ENCODE assay signal across 18 cellular contexts in the genomic region with DNA sequence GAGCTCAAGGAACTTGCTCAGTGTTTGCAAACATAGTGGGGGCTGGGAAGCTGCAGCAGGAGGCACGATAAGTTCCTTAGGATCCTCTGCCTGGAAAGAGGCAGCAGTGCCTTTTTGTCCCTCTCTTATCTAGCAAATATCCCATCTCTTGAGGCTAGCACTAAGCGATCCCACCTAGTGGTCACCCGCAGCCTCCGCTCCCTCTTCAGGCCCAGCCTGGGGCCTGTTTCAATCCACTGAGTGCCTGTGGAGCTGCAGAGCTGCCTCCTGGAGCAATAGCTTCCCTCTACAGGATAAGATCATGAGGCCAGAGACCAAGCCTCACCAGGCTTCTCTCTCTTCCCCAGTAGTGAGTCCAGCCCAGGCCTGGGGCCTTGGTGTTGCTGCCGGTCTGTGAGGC.
A peak's percentile ranks its signal among the peaks of the same experiment; 100 is the strongest.
DNase-seq lines count a peak whose midpoint lies in the region; TF ChIP-seq lines count a peak whose summit lies in the region.
"Had no signal": no experiment of that assay in that cellular context is flagged by ENCODE, and none has a peak within 500 bp of the region (broad histone marks: within the 10 kb centered on the region; RNA-seq: fewer than 3 reads in every experiment).

No MANE protein-coding gene starts in this region.

- H4K20me1 ChIP-seq in neural progenitor cell (ENCODE audit: low read depth): no peaks in the 10 kb centered on the region

- no peaks in the 10 kb centered on the region for H3K79me2 ChIP-seq in neural progenitor cell (ENCODE audit: low read depth)

- H3K9me3 ChIP-seq in neural progenitor cell (ENCODE audit: low read depth) (no peaks in the 10 kb centered on the region), suprapubic skin (no peaks in the 10 kb centered on the region)
- H3K9me3 ChIP-seq in CD4-positive, alpha-beta memory T cell (ENCODE audit: control insufficient read depth in 1 of 2, low read length in 2 of 2): no peaks in the 10 kb centered on the region
- H3K9me3 ChIP-seq: esophagus muscularis mucosa, sigmoid colon had no signal

- H3K4me3 ChIP-seq in neural progenitor cell (no peak overlapping the region), suprapubic skin (no peak overlapping the region)
- no peak overlapping the region for H3K4me3 ChIP-seq in CD4-positive, alpha-beta memory T cell (ENCODE audit: low read length in 2 of 2)
- H3K4me3 ChIP-seq: esophagus muscularis mucosa, sigmoid colon had no signal

- CTCF ChIA-PET in CD4-positive, alpha-beta memory T cell (lab: Charles Lee; ENCODE audit: partially characterized antibody): no interaction called here

- peak; percentile 89 for DNase-seq in ELF-1 (ENCODE audit: low read depth, low spot score)
- peak; percentile 10 for DNase-seq in MV-4-11 (lab: John Stamatoyannopoulos, UW)
- DNase-seq in ecto neural progenitor cell (ENCODE audit: low spot score): peak; percentile 77
- DNase-seq in neural progenitor cell (ENCODE audit: low spot score): peak; percentile 77
- DNase-seq in CD4-positive, alpha-beta memory T cell: no peak
- DNase-seq in NCI-H1417 (lab: John Stamatoyannopoulos, UW): no peak
- no peak for DNase-seq in suprapubic skin (ENCODE audit: low spot score in 2 of 2)
- DNase-seq: activated CD4-positive, alpha-beta T cell treated with anti-CD3 and anti-CD28 coated beads for 1 hour; activated CD8-positive, alpha-beta memory T cell treated with anti-CD3 and anti-CD28 coated beads, Interleukin-2, amount 50 U/mL, for 4 hours; activated naive CD4-positive, alpha-beta T cell; dermis blood vessel endothelial cell; kidney glomerular epithelial cell; nucleus accumbens; sigmoid colon; stimulated activated CD4-positive, alpha-beta T cell treated with anti-CD3 and anti-CD28 coated beads, Interleukin-2, amount 100 ng/mL, for 48 hours; T-helper 17 cell had no signal

- H3F3A ChIP-seq in neural progenitor cell (ENCODE audit: low read depth): peaks cover 8% of the 10 kb centered on the region

- no peak overlapping the region for H3K27ac ChIP-seq in neural progenitor cell
- no peak overlapping the region for H3K27ac ChIP-seq in CD4-positive, alpha-beta memory T cell (ENCODE audit: low read depth, low read length)
- H3K27ac ChIP-seq in suprapubic skin: no peak overlapping the region
- H3K27ac ChIP-seq: esophagus muscularis mucosa, sigmoid colon had no signal

- no peak overlapping the region for H3K9ac ChIP-seq in neural progenitor cell

- intact Hi-C loops in CD4-positive, alpha-beta memory T cell (cut with micrococcal nuclease): no loop called here

- H3K9me3 Mint-ChIP-seq in neural progenitor cell: no peaks in the 10 kb centered on the region
- H3K9me3 Mint-ChIP-seq in CD4-positive, alpha-beta memory T cell: no peaks in the 10 kb centered on the region

- POLR2A ChIA-PET in CD4-positive, alpha-beta memory T cell (lab: Charles Lee; ENCODE audit: partially characterized antibody): no interaction called here

- TF ChIP-seq CTCF in neural progenitor cell (IDR thresholded peaks at IDR 0.05) (peak; percentile 62), suprapubic skin (IDR thresholded peaks at IDR 0.05) (no peak)

- H2AFZ ChIP-seq in neural progenitor cell (replicated peaks): peak overlapping the region; percentile 93

- no peak for TF ChIP-seq POLR2A in suprapubic skin (IDR thresholded peaks at IDR 0.05)

- H3K36me3 Mint-ChIP-seq in neural progenitor cell: no peaks in the 10 kb centered on the region
- no peaks in the 10 kb centered on the region for H3K36me3 Mint-ChIP-seq in CD4-positive, alpha-beta memory T cell

- peak overlapping the region; percentile 27 for H3K4me2 ChIP-seq in neural progenitor cell

- H3K36me3 ChIP-seq in neural progenitor cell: no peaks in the 10 kb centered on the region
- no peaks in the 10 kb centered on the region for H3K36me3 ChIP-seq in CD4-positive, alpha-beta memory T cell (ENCODE audit: insufficient read depth, low read length)
- no peaks in the 10 kb centered on the region for H3K36me3 ChIP-seq in suprapubic skin
- H3K36me3 ChIP-seq: esophagus muscularis mucosa, sigmoid colon had no signal

- H3K4me3 Mint-ChIP-seq in neural progenitor cell: no peak overlapping the region
- no peak overlapping the region for H3K4me3 Mint-ChIP-seq in CD4-positive, alpha-beta memory T cell
- H3K4me3 Mint-ChIP-seq: B cell, T-helper 17 cell had no signal

- H3K27ac Mint-ChIP-seq in neural progenitor cell: no peak overlapping the region
- H3K27ac Mint-ChIP-seq in CD4-positive, alpha-beta memory T cell: no peak overlapping the region
- H3K27ac Mint-ChIP-seq: B cell, T-helper 17 cell had no signal

- WGBS in suprapubic skin: 93% methylated on average over 5 of the region's 5 CpGs

- no peak for TF ChIP-seq EP300 in suprapubic skin (IDR thresholded peaks at IDR 0.05)

- peaks cover 13% of the 10 kb centered on the region for H3K4me1 Mint-ChIP-seq in neural progenitor cell
- H3K4me1 Mint-ChIP-seq in CD4-positive, alpha-beta memory T cell: peaks cover 0 to 5% (median 2%) of the 10 kb centered on the region in 4 donors

- H3K27me3 ChIP-seq in neural progenitor cell (no peaks in the 10 kb centered on the region), suprapubic skin (no peaks in the 10 kb centered on the region)
- H3K27me3 ChIP-seq in CD4-positive, alpha-beta memory T cell (ENCODE audit: insufficient read depth, low read length): no peaks in the 10 kb centered on the region
- H3K27me3 ChIP-seq: sigmoid colon had no signal

- peaks cover 2% of the 10 kb centered on the region for H3K27me3 Mint-ChIP-seq in neural progenitor cell (ENCODE audit: insufficient read depth, low read depth)
- H3K27me3 Mint-ChIP-seq in CD4-positive, alpha-beta memory T cell: peaks cover 3% of the 10 kb centered on the region in 2 donors

- peaks cover 12% of the 10 kb centered on the region for H3K4me1 ChIP-seq in neural progenitor cell
- H3K4me1 ChIP-seq in CD4-positive, alpha-beta memory T cell (ENCODE audit: insufficient read depth, low read length): no peaks in the 10 kb centered on the region
- peaks cover 19% of the 10 kb centered on the region for H3K4me1 ChIP-seq in suprapubic skin

Comparison
In these comparisons a context has a peak if more than half of its experiments do, and no peak if none do; other contexts are left out.
1. DNase-seq: peak in ELF-1 (single experiment), MV-4-11 (single experiment), ecto neural progenitor cell (single experiment) and neural progenitor cell (single experiment); none in CD4-positive, alpha-beta memory T cell (0 of 5), NCI-H1417 (0 of 3) and suprapubic skin (0 of 2).